Comparison of ENCODE assay signal across 8 cellular contexts in genomic region chr1:13700521-13701273, GRCh38.
DNase-seq lines count a peak whose midpoint lies in the region; ATAC-seq and TF ChIP-seq lines count a peak whose summit lies in the region.

No MANE protein-coding gene starts in this region.

- peak overlapping the region; percentile 71 for H3K4me3 ChIP-seq in WI38 (ENCODE audit: low read depth, low read length)

- no peak for TF ChIP-seq CTCF in WI38 (IDR thresholded peaks at IDR 0.05; ENCODE audit: low read depth, low read length)

- DNase-seq in activated gamma-delta T cell treated with Interleukin-2 at 50 U/mL for 16 hours (peak; percentile 23), activated gamma-delta T cell (lab: John Stamatoyannopoulos, UW) (no peak), cerebellar cortex (ENCODE audit: low spot score) (peak; percentile 52), left kidney (ENCODE audit: low read depth, low spot score) (peak; percentile 67), middle frontal gyrus (ENCODE audit: extremely low spot score, low spot score) (no peak)
- DNase-seq in stimulated activated CD4-positive, alpha-beta T cell treated with anti-CD3 and anti-CD28 coated beads, Interleukin-2, amount 100 ng/mL, for 24 hours: peak; percentile 59 to 60

- peak; percentile 45 for ATAC-seq in HG03354 (IDR thresholded peaks at IDR 0.05; ENCODE audit: poor library complexity, severe bottlenecking, unreplicated experiment)

Comparison
In these comparisons a context has a peak if more than half of its experiments do, and no peak if none do; other contexts are left out.
1. DNase-seq: peak in activated gamma-delta T cell treated with Interleukin-2 at 50 U/mL for 16 hours (single experiment), cerebellar cortex (single experiment), left kidney (single experiment) and stimulated activated CD4-positive, alpha-beta T cell treated with anti-CD3 and anti-CD28 coated beads, Interleukin-2, amount 100 ng/mL, for 24 hours (2 of 2); none in activated gamma-delta T cell (single experiment) and middle frontal gyrus (single experiment).